Comparison of ENCODE assay signal across 8 cellular contexts in the genomic region with DNA sequence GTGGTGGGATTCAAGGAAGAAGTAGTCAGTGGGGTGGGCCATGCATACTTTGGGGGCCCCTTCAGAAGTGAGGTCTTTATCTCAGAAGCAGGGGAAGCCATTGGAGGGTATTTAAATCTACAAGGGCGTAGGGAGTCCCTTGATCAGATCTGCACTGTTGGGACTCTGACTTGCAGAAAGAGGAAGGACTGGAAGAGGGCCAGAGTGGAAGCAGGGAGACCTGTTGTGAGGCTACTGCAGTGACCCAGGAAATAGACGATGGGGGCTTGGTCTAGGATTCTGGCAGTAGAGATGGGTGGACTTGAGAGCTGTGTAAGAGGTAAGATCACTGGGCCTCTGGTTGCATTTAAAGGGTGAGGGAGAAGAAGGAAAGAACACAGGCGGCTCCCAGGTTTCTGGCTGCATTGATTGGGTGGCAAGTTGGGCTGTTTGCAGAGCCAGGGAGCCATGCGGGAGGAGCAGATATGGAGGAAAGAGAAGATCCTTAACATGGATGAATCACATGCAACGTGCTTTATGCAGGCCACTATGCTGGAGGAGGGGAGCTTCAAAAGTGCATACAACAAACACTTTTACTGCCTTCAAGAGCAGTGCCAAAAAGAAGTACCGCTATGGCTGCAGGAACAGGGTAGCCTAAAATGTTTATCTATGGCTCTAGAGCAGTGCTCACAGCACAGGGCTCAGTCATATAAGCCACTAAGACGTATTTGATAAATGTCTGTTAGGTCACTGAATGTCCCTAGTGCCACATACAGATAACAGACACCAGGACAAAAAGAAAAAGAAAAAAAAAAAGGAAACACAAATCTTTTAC. TPM values are rescaled to one million over a fixed set of nuclear protein-coding genes. Genes with fewer than 3 reads are reported as not detected.
DNase-seq lines count a peak whose midpoint lies in the region; ATAC-seq, FAIRE-seq and TF ChIP-seq lines count a peak whose summit lies in the region.

No MANE protein-coding gene starts in this region.

- no peaks in the 10 kb centered on the region for H3K27me3 Mint-ChIP-seq in activated CD8-positive, alpha-beta T cell treated with anti-CD3 and anti-CD28 coated beads, Interleukin-2, amount 10 ng/mL, durations not matched to agents 7 days and 5 days (ENCODE audit: low read depth)

- H3K27ac ChIP-seq in heart right ventricle = peak overlapping the region in 4 of 10 donors; percentile 91 to 95 (median 92)
- H3K27ac ChIP-seq in kidney (ENCODE audit: low read depth in 2 of 2, low read length in 2 of 2) = no peak overlapping the region
- H3K27ac ChIP-seq in upper lobe of right lung = no peak overlapping the region

- H3K4me3 ChIP-seq in heart right ventricle = peak overlapping the region in 9 of 10 donors; percentile 69 to 98 (median 94)
- peak overlapping the region; percentile 83 to 85 for H3K4me3 ChIP-seq in kidney (ENCODE audit: low read length in 2 of 2)
- peak overlapping the region; percentile 98 for H3K4me3 ChIP-seq in upper lobe of right lung

- TF ChIP-seq CTCF in heart right ventricle (IDR thresholded peaks at IDR 0.05) = no peak
- no peak for TF ChIP-seq CTCF in kidney (IDR thresholded peaks at IDR 0.05; ENCODE audit: borderline replicate concordance, extremely low read depth, insufficient read depth)
- TF ChIP-seq CTCF in upper lobe of right lung (IDR thresholded peaks at IDR 0.05) = no peak

- peaks cover 0 to 9% (median 0%) of the 10 kb centered on the region in 9 donors for H3K36me3 ChIP-seq in heart right ventricle
- H3K36me3 ChIP-seq in kidney (ENCODE audit: control insufficient read depth in 1 of 2, insufficient read depth in 2 of 2, low read length in 2 of 2) = no peaks in the 10 kb centered on the region
- H3K36me3 ChIP-seq in upper lobe of right lung = no peaks in the 10 kb centered on the region

- ATAC-seq in heart right ventricle (no peak), left ventricle myocardium superior (no peak), upper lobe of right lung (no peak)
- ATAC-seq in activated CD8-positive, alpha-beta T cell treated with anti-CD3 and anti-CD28 coated beads, Interleukin-2, amount 10 ng/mL, durations not matched to agents 7 days and 5 days = no peak

- DNase-seq in heart right ventricle = no peak
- DNase-seq in left ventricle myocardium superior = no peak
- no peak for DNase-seq in activated CD8-positive, alpha-beta T cell treated with anti-CD3 and anti-CD28 coated beads, Interleukin-2, amount 10 ng/mL, durations not matched to agents 7 days and 5 days
- DNase-seq in kidney = no peak
- DNase-seq in upper lobe of right lung = no peak
- no peak for DNase-seq in NCI-H510A treated with DMSO at 0.1 percent for 48 hours (lab: John Stamatoyannopoulos, UW)
- no peak for DNase-seq in NCI-H1048 (lab: John Stamatoyannopoulos, UW)
- DNase-seq in ureter (ENCODE audit: low spot score) = no peak

- intact Hi-C loops in heart right ventricle (cut with DNase I) = loop anchor here in 1 of 10 donors (10.0 kb wide), 1 partner anchor 174 kb away; no protein-coding TSS in a partner anchor
- intact Hi-C loops in left ventricle myocardium superior (cut with micrococcal nuclease) = no loop called here
- intact Hi-C loops in kidney (cut with DNase I) = no loop called here
- intact Hi-C loops in upper lobe of right lung (cut with DNase I) = no loop called here

- H3K36me3 Mint-ChIP-seq in activated CD8-positive, alpha-beta T cell treated with anti-CD3 and anti-CD28 coated beads, Interleukin-2, amount 10 ng/mL, durations not matched to agents 7 days and 5 days (ENCODE audit: low read depth) = peaks cover 8% of the 10 kb centered on the region

- H3K27me3 ChIP-seq in heart right ventricle = no peaks in the 10 kb centered on the region
- H3K27me3 ChIP-seq in upper lobe of right lung = no peaks in the 10 kb centered on the region

- WGBS in heart right ventricle, 2 donors = 63% methylated on average over 7 of the region's 7 CpGs

- peak overlapping the region; percentile 79 for H3K4me3 Mint-ChIP-seq in activated CD8-positive, alpha-beta T cell treated with anti-CD3 and anti-CD28 coated beads, Interleukin-2, amount 10 ng/mL, durations not matched to agents 7 days and 5 days

- POLR2A ChIA-PET in activated CD8-positive, alpha-beta T cell treated with anti-CD3 and anti-CD28 coated beads, Interleukin-2, amount 10 ng/mL, durations not matched to agents 7 days and 5 days (lab: Charles Lee) = no interaction called here

- no peaks in the 10 kb centered on the region for H3K9me3 Mint-ChIP-seq in activated CD8-positive, alpha-beta T cell treated with anti-CD3 and anti-CD28 coated beads, Interleukin-2, amount 10 ng/mL, durations not matched to agents 7 days and 5 days (ENCODE audit: insufficient read depth)

- H3K4me1 Mint-ChIP-seq in activated CD8-positive, alpha-beta T cell treated with anti-CD3 and anti-CD28 coated beads, Interleukin-2, amount 10 ng/mL, durations not matched to agents 7 days and 5 days (ENCODE audit: low read depth) = peaks cover 38% of the 10 kb centered on the region

- peaks cover 7 to 38% (median 25%) of the 10 kb centered on the region in 9 donors for H3K4me1 ChIP-seq in heart right ventricle
- H3K4me1 ChIP-seq in kidney (ENCODE audit: control insufficient read depth in 1 of 2, insufficient read depth in 1 of 2, low read depth in 1 of 2, low read length in 2 of 2) = peaks cover 11 to 24% of the 10 kb centered on the region in 2 donors
- H3K4me1 ChIP-seq in upper lobe of right lung = peaks cover 22% of the 10 kb centered on the region

- H3K9me3 ChIP-seq in heart right ventricle = no peaks in the 10 kb centered on the region
- H3K9me3 ChIP-seq in kidney (ENCODE audit: control insufficient read depth in 1 of 2, low read length in 2 of 2) = no peaks in the 10 kb centered on the region
- H3K9me3 ChIP-seq in upper lobe of right lung = no peaks in the 10 kb centered on the region

- CTCF ChIA-PET in activated CD8-positive, alpha-beta T cell treated with anti-CD3 and anti-CD28 coated beads, Interleukin-2, amount 10 ng/mL, durations not matched to agents 7 days and 5 days (lab: Charles Lee) = no interaction called here

- no peak for FAIRE-seq in kidney (lab: Jason Lieb, UNC)

- peak overlapping the region; percentile 43 to 84 for H3K9ac ChIP-seq in kidney (ENCODE audit: low read length in 2 of 2)

- H3K27ac Mint-ChIP-seq in activated CD8-positive, alpha-beta T cell treated with anti-CD3 and anti-CD28 coated beads, Interleukin-2, amount 10 ng/mL, durations not matched to agents 7 days and 5 days = peak overlapping the region; percentile 45

RNA-seq across cellular contexts. Expression of a gene that starts 2.3 kb away (rescaled TPM):
- total RNA-seq in heart right ventricle (10 to 100 TPM in 5 of 10 donors, 1 to 10 TPM in 5; 7.3 to 11.8 (median 10.0) TPM), left ventricle myocardium superior (8.6 TPM), kidney (21.4 TPM), upper lobe of right lung (13.1 TPM), ureter (28.6 TPM)
- polyA plus RNA-seq in heart right ventricle (1 to 10 TPM; 4.4 to 9.5 TPM), kidney (ENCODE audit: insufficient read depth, low read depth, low replicate concordance) (35.9 TPM)
- total RNA-seq in activated CD8-positive, alpha-beta T cell treated with anti-CD3 and anti-CD28 coated beads, Interleukin-2, amount 10 ng/mL, durations not matched to agents 7 days and 5 days = 10 to 100 TPM; 15.7 to 18.6 TPM

RNA-seq across cellular contexts. Expression of a gene that starts 43.5 kb away (rescaled TPM):
- 10 to 100 TPM; 16.3 to 30.4 (median 22.3) TPM for total RNA-seq in heart right ventricle
- 10 to 100 TPM in 1 of 2 donors, 1 to 10 TPM in 1; 6.8 to 25.2 TPM for polyA plus RNA-seq in heart right ventricle
- 19.4 TPM for total RNA-seq in left ventricle myocardium superior
- total RNA-seq in activated CD8-positive, alpha-beta T cell treated with anti-CD3 and anti-CD28 coated beads, Interleukin-2, amount 10 ng/mL, durations not matched to agents 7 days and 5 days = 1 to 10 TPM; 1.4 to 1.7 TPM
- total RNA-seq in kidney = 57.1 TPM
- 49.6 TPM for polyA plus RNA-seq in kidney (ENCODE audit: insufficient read depth, low read depth, low replicate concordance)
- 28.8 TPM for total RNA-seq in upper lobe of right lung
- 26.1 TPM for total RNA-seq in ureter
